In the genomic region with DNA sequence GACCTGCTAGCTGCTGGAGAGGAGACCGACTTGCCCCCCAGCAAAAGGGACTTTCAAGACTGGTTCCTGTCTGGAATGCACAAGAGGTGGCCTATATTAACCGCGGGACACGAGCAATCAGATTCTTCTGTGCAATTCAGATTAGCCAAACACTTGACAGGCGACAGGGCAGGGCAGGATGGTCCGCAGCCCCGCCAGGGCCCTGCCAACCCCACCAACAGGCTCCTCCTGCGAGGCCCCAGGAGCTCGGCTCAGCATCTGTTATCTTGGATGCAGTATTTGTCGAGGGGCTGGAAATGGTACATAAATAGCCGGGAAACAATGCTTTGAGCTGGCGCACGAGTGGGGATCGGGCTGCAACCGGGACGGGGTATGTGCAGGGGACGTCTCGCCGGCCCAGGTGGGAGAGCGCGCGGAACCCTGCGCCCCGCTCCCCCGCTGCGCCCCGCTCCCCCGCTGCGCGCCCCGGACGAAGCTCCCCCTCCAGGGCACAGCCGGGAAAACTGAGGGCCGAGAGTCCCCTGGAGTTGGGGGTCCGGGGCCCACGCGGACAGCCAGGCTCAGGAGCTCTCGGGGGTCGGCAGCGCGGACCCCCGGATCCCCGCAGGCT, we compare ENCODE assay signal across 8 cellular contexts. TPM values are rescaled to one million over a fixed set of nuclear protein-coding genes. Genes with fewer than 3 reads are reported as not detected.
DNase-seq lines count a peak whose midpoint lies in the region; TF ChIP-seq lines count a peak whose summit lies in the region.

No MANE protein-coding gene starts in this region.

- CTCF ChIA-PET in SK-N-SH (lab: Yijun Ruan, JAX): interaction anchor here (0.6 to 21.4 kb wide), 49 partner anchors 10 to 1076 kb away, joined by 3 to 645 read pairs (median 5); a partner anchor contains a TSS

- H3K27me3 ChIP-seq in HAP-1 (ENCODE audit: low read depth): no peaks in the 10 kb centered on the region
- H3K27me3 ChIP-seq in SK-N-SH (ENCODE audit: insufficient read depth): no peaks in the 10 kb centered on the region
- no peaks in the 10 kb centered on the region for H3K27me3 ChIP-seq in fibroblast of lung (ENCODE audit: control insufficient read depth, insufficient read depth, low read length)
- no peaks in the 10 kb centered on the region for H3K27me3 ChIP-seq in prostate gland (replicated peaks; ENCODE audit: insufficient read depth)

- POLR2A ChIA-PET in SK-N-SH (lab: Yijun Ruan, JAX): interaction anchor here (0.6 to 2.5 kb wide), 15 partner anchors 10 to 294 kb away, joined by 3 to 30 read pairs (median 7); a partner anchor contains a TSS

- no peaks in the 10 kb centered on the region for H4K20me1 ChIP-seq in SK-N-SH (ENCODE audit: insufficient read depth)
- no peaks in the 10 kb centered on the region for H4K20me1 ChIP-seq in fibroblast of lung (ENCODE audit: control insufficient read depth, extremely low read depth, insufficient read depth, low read length)

- TF ChIP-seq RAD21 in SK-N-SH (IDR thresholded peaks at IDR 0.05; ENCODE audit: low read length): no peak

- H3K9ac ChIP-seq in SK-N-SH (peak overlapping the region; percentile 69), fibroblast of lung (ENCODE audit: insufficient read depth, low read length) (peak overlapping the region; percentile 66)

- DNase-seq in HAP-1 (ENCODE audit: low spot score in 2 of 2): no peak
- peak; percentile 81 for DNase-seq in SK-N-SH
- no peak for DNase-seq in fibroblast of lung (ENCODE audit: low read depth in 2 of 2)
- DNase-seq in prostate gland (ENCODE audit: low spot score): no peak
- DNase-seq in NOMO-1 (lab: John Stamatoyannopoulos, UW; ENCODE audit: unreplicated experiment in 2 of 2): no peak
- no peak for DNase-seq in HuH-7 (ENCODE audit: low spot score)
- DNase-seq in GM19238 (ENCODE audit: insufficient read length, low spot score): no peak
- DNase-seq in activated CD4-positive, alpha-beta T cell treated with anti-CD3 and anti-CD28 coated beads for 48 hours: no peak

- H2AFZ ChIP-seq in SK-N-SH (ENCODE audit: low read depth) (peak overlapping the region; percentile 92), fibroblast of lung (ENCODE audit: low read length) (peak overlapping the region; percentile 94)

- H3K4me3 ChIP-seq in HAP-1: peak overlapping the region; percentile 49
- H3K4me3 ChIP-seq in SK-N-SH (ENCODE audit: low read depth in 2 of 2, low read length in 1 of 2): peak overlapping the region; percentile 70 to 75
- H3K4me3 ChIP-seq in fibroblast of lung (replicated peaks in 1 of 4; ENCODE audit: control extremely low read depth in 1 of 4, insufficient read depth in 1 of 4, low read depth in 3 of 4, low read length in 4 of 4): peak overlapping the region; percentile 34 to 59 (median 54)
- H3K4me3 ChIP-seq in prostate gland: peak overlapping the region; percentile 39 to 50

- WGBS in SK-N-SH (ENCODE audit: low lambda C conversion rate): 2% methylated on average over 31 of the region's 43 CpGs
- 2% methylated on average over 30 of the region's 43 CpGs for WGBS in prostate gland

- H3K36me3 ChIP-seq in HAP-1 (replicated peaks) (no peaks in the 10 kb centered on the region), SK-N-SH (replicated peaks in 1 of 2; ENCODE audit: control insufficient read depth in 1 of 2, insufficient read depth in 2 of 2, low read length in 1 of 2) (no peaks in the 10 kb centered on the region), fibroblast of lung (ENCODE audit: control insufficient read depth, insufficient read depth, low read length) (no peaks in the 10 kb centered on the region), prostate gland (no peaks in the 10 kb centered on the region)

- intact Hi-C loops in prostate gland (cut with DNase I): loop anchor here (5.0 to 10.0 kb wide), 2 partner anchors 48 to 86 kb away; no protein-coding TSS in a partner anchor

- H3K9me3 ChIP-seq in HAP-1 (no peaks in the 10 kb centered on the region), SK-N-SH (no peaks in the 10 kb centered on the region), fibroblast of lung (ENCODE audit: control insufficient read depth, insufficient read depth, low read depth, low read length) (no peaks in the 10 kb centered on the region), prostate gland (no peaks in the 10 kb centered on the region)

- no peak for TF ChIP-seq POLR2A in prostate gland (IDR thresholded peaks at IDR 0.05)

- no peak for TF ChIP-seq EP300 in SK-N-SH (IDR thresholded peaks at IDR 0.05; ENCODE audit: borderline replicate concordance in 1 of 2, low read depth in 1 of 2, low read length in 1 of 2)

- H3K4me2 ChIP-seq in SK-N-SH (peak overlapping the region; percentile 93), fibroblast of lung (ENCODE audit: extremely low read depth, insufficient read depth, low read length) (peak overlapping the region; percentile 99)

- peaks cover 14% of the 10 kb centered on the region for H3F3A ChIP-seq in SK-N-SH (replicated peaks; ENCODE audit: insufficient read depth)

- H3K4me1 ChIP-seq in HAP-1: peaks cover 4% of the 10 kb centered on the region; the same call in 1 of the 2 replicates
- peaks cover 5 to 32% of the 10 kb centered on the region in 2 experiments; a peak in 1 of 4 replicates for H3K4me1 ChIP-seq in SK-N-SH (ENCODE audit: control insufficient read depth in 1 of 2, insufficient read depth in 2 of 2, low read depth in 1 of 2, low read length in 1 of 2)
- peaks cover 8% of the 10 kb centered on the region for H3K4me1 ChIP-seq in fibroblast of lung (ENCODE audit: control insufficient read depth, extremely low read depth, insufficient read depth, low read length)
- no peaks in the 10 kb centered on the region for H3K4me1 ChIP-seq in prostate gland (replicated peaks)

- TF ChIP-seq CTCF in SK-N-SH (IDR thresholded peaks at IDR 0.05) (no peak), fibroblast of lung (conservative IDR thresholded peaks at IDR 0.05 in 1 of 2, IDR thresholded peaks at IDR 0.05 in 1 of 2; ENCODE audit: low read depth in 1 of 2, low read length in 2 of 2) (no peak), prostate gland (IDR thresholded peaks at IDR 0.05) (no peak)

- H3K9me2 ChIP-seq in SK-N-SH: no peaks in the 10 kb centered on the region

- H3K79me2 ChIP-seq in SK-N-SH (ENCODE audit: insufficient read depth): peaks cover 5% of the 10 kb centered on the region; the same call in 1 of the 2 replicates
- no peaks in the 10 kb centered on the region for H3K79me2 ChIP-seq in fibroblast of lung (ENCODE audit: control insufficient read depth, insufficient read depth, low read length)

- in situ Hi-C loops in HAP-1 (cut with MboI; ENCODE audit: low sequenced_read_pairs): no loop called here

- H3K27ac ChIP-seq in SK-N-SH (ENCODE audit: low read depth in 2 of 2, low read length in 1 of 2) (peak overlapping the region; percentile 89 to 97), fibroblast of lung (ENCODE audit: insufficient read depth, low read length) (peak overlapping the region; percentile 87), prostate gland (peak overlapping the region; percentile 57 to 59)

TF ChIP-seq in SK-N-SH, 30 proteins besides CTCF, POLR2A, EP300 and RAD21:
- TF ChIP-seq SMC3 (IDR thresholded peaks at IDR 0.05; ENCODE audit: low read depth, low read length) (no peak), MXI1 (IDR thresholded peaks at IDR 0.05; ENCODE audit: low read depth, low read length) (peak; percentile 24; the same call in 1 of the 2 replicates), EZH2phosphoT487 (IDR thresholded peaks at IDR 0.05; ENCODE audit: borderline replicate concordance, low read depth) (no peak), RCOR1 (IDR thresholded peaks at IDR 0.05; ENCODE audit: low read length) (peak; percentile 69; the same call in 1 of the 2 replicates), NFIC (IDR thresholded peaks at IDR 0.05; ENCODE audit: borderline replicate concordance) (no peak), GATA2 (CRISPR knock-in tag; IDR thresholded peaks at IDR 0.05) (peak; percentile 44), CHD2 (IDR thresholded peaks at IDR 0.05; ENCODE audit: low read length, partially characterized antibody) (peak; percentile 58)
- TF ChIP-seq, protein P1, sequence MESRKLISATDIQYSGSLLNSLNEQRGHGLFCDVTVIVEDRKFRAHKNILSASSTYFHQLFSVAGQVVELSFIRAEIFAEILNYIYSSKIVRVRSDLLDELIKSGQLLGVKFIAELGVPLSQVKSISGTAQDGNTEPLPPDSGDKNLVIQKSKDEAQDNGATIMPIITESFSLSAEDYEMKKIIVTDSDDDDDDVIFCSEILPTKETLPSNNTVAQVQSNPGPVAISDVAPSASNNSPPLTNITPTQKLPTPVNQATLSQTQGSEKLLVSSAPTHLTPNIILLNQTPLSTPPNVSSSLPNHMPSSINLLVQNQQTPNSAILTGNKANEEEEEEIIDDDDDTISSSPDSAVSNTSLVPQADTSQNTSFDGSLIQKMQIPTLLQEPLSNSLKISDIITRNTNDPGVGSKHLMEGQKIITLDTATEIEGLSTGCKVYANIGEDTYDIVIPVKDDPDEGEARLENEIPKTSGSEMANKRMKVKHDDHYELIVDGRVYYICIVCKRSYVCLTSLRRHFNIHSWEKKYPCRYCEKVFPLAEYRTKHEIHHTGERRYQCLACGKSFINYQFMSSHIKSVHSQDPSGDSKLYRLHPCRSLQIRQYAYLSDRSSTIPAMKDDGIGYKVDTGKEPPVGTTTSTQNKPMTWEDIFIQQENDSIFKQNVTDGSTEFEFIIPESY (IDR thresholded peaks at IDR 0.05; ENCODE audit: borderline replicate concordance, low read depth): no peak
- TF ChIP-seq, protein P2, sequence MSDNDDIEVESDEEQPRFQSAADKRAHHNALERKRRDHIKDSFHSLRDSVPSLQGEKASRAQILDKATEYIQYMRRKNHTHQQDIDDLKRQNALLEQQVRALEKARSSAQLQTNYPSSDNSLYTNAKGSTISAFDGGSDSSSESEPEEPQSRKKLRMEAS (IDR thresholded peaks at IDR 0.05; ENCODE audit: low read depth): 0 out of 2 replicates have a peak, but pooled peaks have one; percentile 7

RNA-seq across cellular contexts. Expression of a gene that starts 0.7 kb away (rescaled TPM):
- polyA plus RNA-seq in SK-N-SH (2012; rRNA removed): 3.5 and 4.3 TPM in 2 replicates
- 1.8 and 4.2 TPM in 2 replicates for polyA plus RNA-seq in SK-N-SH (2012; cell fraction: cytosol; rRNA removed)
- 5.6 and 9.4 TPM in 2 replicates for polyA plus RNA-seq in SK-N-SH (2012; cell fraction: nucleus; rRNA removed)
- total RNA-seq in fibroblast of lung: 0.33 and 0.51 TPM in 2 replicates
- 0.32 and 0.85 TPM in 2 replicates for polyA plus RNA-seq in fibroblast of lung
- polyA plus RNA-seq in fibroblast of lung (2012): 0.43 and 1.1 TPM in 2 replicates
- 0.33 and 0.82 TPM in 2 replicates for polyA minus RNA-seq in fibroblast of lung (ENCODE audit: low replicate concordance)
- total RNA-seq in prostate gland: 10 to 100 TPM in 1 of 2 donors, 1 to 10 TPM in 1; 1.8 to 12.0 TPM

RNA-seq across cellular contexts. Expression of a gene that starts 21.0 kb away (rescaled TPM):
- not detected in 2 replicates for polyA plus RNA-seq in SK-N-SH (2012; rRNA removed)
- polyA plus RNA-seq in SK-N-SH (2012; cell fraction: cytosol; rRNA removed): 0.01 TPM in 1 of 2 replicates, not detected in the other
- polyA plus RNA-seq in SK-N-SH (2012; cell fraction: nucleus; rRNA removed): 0.01 and 0.05 TPM in 2 replicates
- under 0.01 TPM in 2 replicates for total RNA-seq in fibroblast of lung
- 0.01 and 0.02 TPM in 2 replicates for polyA plus RNA-seq in fibroblast of lung
- polyA plus RNA-seq in fibroblast of lung (2012): not detected in 2 replicates
- polyA minus RNA-seq in fibroblast of lung (ENCODE audit: low replicate concordance): not detected in 2 replicates
- total RNA-seq in prostate gland: 1 to 10 TPM in 1 of 2 donors, not detected in 1; 4.7 TPM
